1 cellular context compared by ENCODE assay signal in genomic region chr5:34928267-34928666, GRCh38.
TF ChIP-seq lines count a peak whose summit lies in the region.

No MANE protein-coding gene starts in this region.

TF ChIP-seq in GM12878, 131 proteins besides CTCF, POLR2A, EP300 and RAD21:
- TF ChIP-seq E4F1 (IDR thresholded peaks at IDR 0.05; ENCODE audit: borderline replicate concordance, partially characterized antibody) (no peak), PML (IDR thresholded peaks at IDR 0.05; ENCODE audit: low read length) (no peak), CBFB (IDR thresholded peaks at IDR 0.05; ENCODE audit: low read depth) (no peak), SKIL (IDR thresholded peaks at IDR 0.05; ENCODE audit: low read depth, poor library complexity, severe bottlenecking) (no peak), ESRRA (IDR thresholded peaks at IDR 0.05; ENCODE audit: low read length) (no peak), HDAC2 (IDR thresholded peaks at IDR 0.05) (no peak), MXI1 (IDR thresholded peaks at IDR 0.05; ENCODE audit: low read depth, low read length) (no peak), BCL3 (IDR thresholded peaks at IDR 0.05; ENCODE audit: borderline replicate concordance, insufficient read depth, low read depth, low read length, poor library complexity, severe bottlenecking) (peak; percentile 20), SPI1 (IDR thresholded peaks at IDR 0.05; ENCODE audit: borderline replicate concordance, insufficient read depth, low read depth, low read length) (peak; percentile 53; the same call in 1 of the 2 replicates)
